ENCODE assay signal across 2 cellular contexts in the genomic region with DNA sequence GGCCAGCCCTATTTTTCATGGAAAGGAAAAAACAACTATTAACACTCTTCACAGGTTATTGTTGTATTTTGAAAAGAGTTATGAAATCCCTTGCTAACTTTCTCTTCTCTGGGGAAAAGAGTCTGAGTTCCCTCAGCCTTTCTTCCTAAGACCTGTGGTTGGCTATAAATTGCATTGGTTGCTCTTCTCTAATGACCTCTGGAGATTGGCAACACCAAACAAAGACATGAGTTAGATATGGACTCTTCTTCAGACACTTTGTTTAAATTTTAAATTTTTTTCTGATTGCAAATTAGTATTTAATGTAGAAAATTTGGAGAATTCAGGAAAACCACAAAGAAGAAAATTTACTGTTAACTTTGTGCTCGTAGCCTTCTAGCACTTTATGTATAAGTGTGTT.
TF ChIP-seq lines count a peak whose summit lies in the region.

No MANE protein-coding gene starts in this region.

TF ChIP-seq in IMR-90, 13 proteins besides CTCF, POLR2A, EP300 and RAD21 (continued from another document):
- TF ChIP-seq, protein P1, sequence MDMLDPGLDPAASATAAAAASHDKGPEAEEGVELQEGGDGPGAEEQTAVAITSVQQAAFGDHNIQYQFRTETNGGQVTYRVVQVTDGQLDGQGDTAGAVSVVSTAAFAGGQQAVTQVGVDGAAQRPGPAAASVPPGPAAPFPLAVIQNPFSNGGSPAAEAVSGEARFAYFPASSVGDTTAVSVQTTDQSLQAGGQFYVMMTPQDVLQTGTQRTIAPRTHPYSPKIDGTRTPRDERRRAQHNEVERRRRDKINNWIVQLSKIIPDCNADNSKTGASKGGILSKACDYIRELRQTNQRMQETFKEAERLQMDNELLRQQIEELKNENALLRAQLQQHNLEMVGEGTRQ (IDR thresholded peaks at IDR 0.05; ENCODE audit: low read depth, low read length): no peak
- TF ChIP-seq MXI1 (IDR thresholded peaks at IDR 0.05; ENCODE audit: borderline replicate concordance, low read depth, low read length) (no peak), RCOR1 (IDR thresholded peaks at IDR 0.05; ENCODE audit: insufficient replicate concordance, low read length) (no peak), NFE2L2 (IDR thresholded peaks at IDR 0.05; ENCODE audit: low read depth, low read length) (no peak), CEBPB (IDR thresholded peaks at IDR 0.05; ENCODE audit: low read depth, low read length) (no peak), BHLHE40 (IDR thresholded peaks at IDR 0.05; ENCODE audit: low read depth, low read length) (no peak), RFX5 (IDR thresholded peaks at IDR 0.05; ENCODE audit: low read depth, low read length) (no peak)
TF ChIP-seq in IMR-90: peak in this region for 0.

TF ChIP-seq in GM23338, 12 proteins besides CTCF, POLR2A, EP300 and RAD21 (continued from another document):
- no peak for TF ChIP-seq ZNF331 (CRISPR knock-in tag; IDR thresholded peaks at IDR 0.05; ENCODE audit: low read depth)
- TF ChIP-seq, protein P2, sequence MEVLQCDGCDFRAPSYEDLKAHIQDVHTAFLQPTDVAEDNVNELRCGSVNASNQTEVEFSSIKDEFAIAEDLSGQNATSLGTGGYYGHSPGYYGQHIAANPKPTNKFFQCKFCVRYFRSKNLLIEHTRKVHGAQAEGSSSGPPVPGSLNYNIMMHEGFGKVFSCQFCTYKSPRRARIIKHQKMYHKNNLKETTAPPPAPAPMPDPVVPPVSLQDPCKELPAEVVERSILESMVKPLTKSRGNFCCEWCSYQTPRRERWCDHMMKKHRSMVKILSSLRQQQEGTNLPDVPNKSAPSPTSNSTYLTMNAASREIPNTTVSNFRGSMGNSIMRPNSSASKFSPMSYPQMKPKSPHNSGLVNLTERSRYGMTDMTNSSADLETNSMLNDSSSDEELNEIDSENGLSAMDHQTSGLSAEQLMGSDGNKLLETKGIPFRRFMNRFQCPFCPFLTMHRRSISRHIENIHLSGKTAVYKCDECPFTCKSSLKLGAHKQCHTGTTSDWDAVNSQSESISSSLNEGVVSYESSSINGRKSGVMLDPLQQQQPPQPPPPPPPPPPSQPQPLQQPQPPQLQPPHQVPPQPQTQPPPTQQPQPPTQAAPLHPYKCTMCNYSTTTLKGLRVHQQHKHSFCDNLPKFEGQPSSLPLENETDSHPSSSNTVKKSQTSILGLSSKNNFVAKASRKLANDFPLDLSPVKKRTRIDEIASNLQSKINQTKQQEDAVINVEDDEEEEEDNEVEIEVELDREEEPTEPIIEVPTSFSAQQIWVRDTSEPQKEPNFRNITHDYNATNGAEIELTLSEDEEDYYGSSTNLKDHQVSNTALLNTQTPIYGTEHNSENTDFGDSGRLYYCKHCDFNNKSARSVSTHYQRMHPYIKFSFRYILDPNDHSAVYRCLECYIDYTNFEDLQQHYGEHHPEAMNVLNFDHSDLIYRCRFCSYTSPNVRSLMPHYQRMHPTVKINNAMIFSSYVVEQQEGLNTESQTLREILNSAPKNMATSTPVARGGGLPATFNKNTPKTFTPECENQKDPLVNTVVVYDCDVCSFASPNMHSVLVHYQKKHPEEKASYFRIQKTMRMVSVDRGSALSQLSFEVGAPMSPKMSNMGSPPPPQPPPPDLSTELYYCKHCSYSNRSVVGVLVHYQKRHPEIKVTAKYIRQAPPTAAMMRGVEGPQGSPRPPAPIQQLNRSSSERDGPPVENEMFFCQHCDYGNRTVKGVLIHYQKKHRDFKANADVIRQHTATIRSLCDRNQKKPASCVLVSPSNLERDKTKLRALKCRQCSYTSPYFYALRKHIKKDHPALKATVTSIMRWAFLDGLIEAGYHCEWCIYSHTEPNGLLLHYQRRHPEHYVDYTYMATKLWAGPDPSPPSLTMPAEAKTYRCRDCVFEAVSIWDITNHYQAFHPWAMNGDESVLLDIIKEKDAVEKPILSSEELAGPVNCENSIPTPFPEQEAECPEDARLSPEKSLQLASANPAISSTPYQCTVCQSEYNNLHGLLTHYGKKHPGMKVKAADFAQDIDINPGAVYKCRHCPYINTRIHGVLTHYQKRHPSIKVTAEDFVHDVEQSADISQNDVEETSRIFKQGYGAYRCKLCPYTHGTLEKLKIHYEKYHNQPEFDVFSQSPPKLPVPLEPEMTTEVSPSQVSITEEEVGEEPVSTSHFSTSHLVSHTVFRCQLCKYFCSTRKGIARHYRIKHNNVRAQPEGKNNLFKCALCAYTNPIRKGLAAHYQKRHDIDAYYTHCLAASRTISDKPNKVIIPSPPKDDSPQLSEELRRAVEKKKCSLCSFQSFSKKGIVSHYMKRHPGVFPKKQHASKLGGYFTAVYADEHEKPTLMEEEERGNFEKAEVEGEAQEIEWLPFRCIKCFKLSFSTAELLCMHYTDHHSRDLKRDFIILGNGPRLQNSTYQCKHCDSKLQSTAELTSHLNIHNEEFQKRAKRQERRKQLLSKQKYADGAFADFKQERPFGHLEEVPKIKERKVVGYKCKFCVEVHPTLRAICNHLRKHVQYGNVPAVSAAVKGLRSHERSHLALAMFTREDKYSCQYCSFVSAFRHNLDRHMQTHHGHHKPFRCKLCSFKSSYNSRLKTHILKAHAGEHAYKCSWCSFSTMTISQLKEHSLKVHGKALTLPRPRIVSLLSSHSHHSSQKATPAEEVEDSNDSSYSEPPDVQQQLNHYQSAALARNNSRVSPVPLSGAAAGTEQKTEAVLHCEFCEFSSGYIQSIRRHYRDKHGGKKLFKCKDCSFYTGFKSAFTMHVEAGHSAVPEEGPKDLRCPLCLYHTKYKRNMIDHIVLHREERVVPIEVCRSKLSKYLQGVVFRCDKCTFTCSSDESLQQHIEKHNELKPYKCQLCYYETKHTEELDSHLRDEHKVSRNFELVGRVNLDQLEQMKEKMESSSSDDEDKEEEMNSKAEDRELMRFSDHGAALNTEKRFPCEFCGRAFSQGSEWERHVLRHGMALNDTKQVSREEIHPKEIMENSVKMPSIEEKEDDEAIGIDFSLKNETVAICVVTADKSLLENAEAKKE (CRISPR knock-in tag; IDR thresholded peaks at IDR 0.05): no peak
- no peak for TF ChIP-seq JUNB (IDR thresholded peaks at IDR 0.05; ENCODE audit: unreplicated experiment)
